Comparison of ENCODE assay signal across 16 cellular contexts in the genomic region with DNA sequence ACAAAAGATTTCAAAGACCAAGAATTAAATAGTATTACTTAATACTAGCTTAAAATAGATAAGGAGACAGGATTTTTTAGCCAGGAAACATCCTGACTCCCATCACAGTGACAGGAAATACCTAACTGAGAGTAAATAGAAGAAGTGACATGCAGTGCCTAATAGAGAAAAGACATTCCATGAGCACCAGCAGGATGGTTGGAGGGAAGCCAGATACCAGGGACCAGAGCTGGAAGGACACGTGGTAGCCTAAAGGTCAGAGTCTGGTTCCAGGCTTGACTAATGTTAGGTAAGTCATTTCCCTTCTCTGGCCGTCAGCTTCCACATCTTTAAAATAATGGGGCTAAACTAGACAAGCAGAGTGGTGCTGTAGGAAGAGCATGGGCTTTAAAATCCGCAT. TPM values are rescaled to one million over a fixed set of nuclear protein-coding genes. Genes with fewer than 3 reads are reported as not detected.
A peak's percentile ranks its signal among the peaks of the same experiment; 100 is the strongest.
DNase-seq lines count a peak whose midpoint lies in the region; ATAC-seq and TF ChIP-seq lines count a peak whose summit lies in the region.
"Had no signal": no experiment of that assay in that cellular context is flagged by ENCODE, and none has a peak within 500 bp of the region (broad histone marks: within the 10 kb centered on the region; RNA-seq: fewer than 3 reads in every experiment).

No MANE protein-coding gene starts in this region.

- no peak overlapping the region for H2AK5ac ChIP-seq in trophoblast cell (ENCODE audit: low read length)

- peaks cover 2 to 12% of the 10 kb centered on the region in 2 experiments for H3K36me3 ChIP-seq in trophoblast cell (ENCODE audit: control insufficient read depth in 1 of 2, insufficient read depth in 2 of 2, low read length in 2 of 2)

- no peak overlapping the region for H4K8ac ChIP-seq in trophoblast cell (ENCODE audit: low read depth, low read length)

- H3K4me3 ChIP-seq in fibroblast of pulmonary artery (replicated peaks; ENCODE audit: low read depth, low read length) (no peak overlapping the region), trophoblast cell (ENCODE audit: low read depth, low read length) (no peak overlapping the region)
- H3K4me3 ChIP-seq: BLaER1 treated with 17β-estradiol and CSF1 and Interleukin-3, amounts not matched to agents 10 nM and 100 nM; colonic mucosa; PC-9 had no signal

- H3K18ac ChIP-seq in trophoblast cell (ENCODE audit: low read length) = no peak overlapping the region

- no peak overlapping the region for H3K14ac ChIP-seq in trophoblast cell (ENCODE audit: low read length)

- H3K79me1 ChIP-seq in trophoblast cell (ENCODE audit: low read length) = no peaks in the 10 kb centered on the region

- DNase-seq in HT1080 (ENCODE audit: low read depth) (peak; percentile 44), fibroblast of pulmonary artery (ENCODE audit: low read depth) (peak; percentile 44), trophoblast cell (peak in 1 of 2 donors; percentile 64), epidermal melanocyte (ENCODE audit: insufficient read length, low spot score) (no peak)
- DNase-seq in activated CD4-positive, alpha-beta T cell treated with anti-CD3 and anti-CD28 coated beads, Interleukin-2, amount 50 U/mL, for 1 hour = no peak
- DNase-seq: activated CD4-positive, alpha-beta memory T cell treated with anti-CD3 and anti-CD28 coated beads for 36 hours; amygdala; colonic mucosa; erythroblast; H9; NCI-H526 treated with DMSO at 0.1 percent for 48 hours; PC-9 had no signal

- no peaks in the 10 kb centered on the region for H3K79me2 ChIP-seq in trophoblast cell (ENCODE audit: control insufficient read depth, insufficient read depth, low read length, poor library complexity)

- H3K23ac ChIP-seq in trophoblast cell (ENCODE audit: low read length) = no peak overlapping the region

- H3K9me3 ChIP-seq in trophoblast cell (ENCODE audit: insufficient read depth, low read depth, low read length) = no peaks in the 10 kb centered on the region
- H3K9me3 ChIP-seq: BLaER1 treated with 17β-estradiol and CSF1 and Interleukin-3, amounts not matched to agents 10 nM and 100 nM; colonic mucosa had no signal

- H2BK5ac ChIP-seq in trophoblast cell (ENCODE audit: low read depth, low read length, poor library complexity) = no peak overlapping the region

- no peak overlapping the region for H4K12ac ChIP-seq in trophoblast cell (ENCODE audit: low read depth, low read length)

- no CpG with 5 or more reads among the region's 3 CpGs for WGBS in trophoblast cell (ENCODE audit: extremely low coverage, insufficient coverage, insufficient read length)

- no peak overlapping the region for H2BK120ac ChIP-seq in trophoblast cell (ENCODE audit: insufficient read depth, low read length, poor library complexity)

- peak; percentile 67 for ATAC-seq in SK-N-SH treated with all-trans-retinoic acid at 6 μM for 48 hours
- no peak for ATAC-seq in GM21576 (IDR thresholded peaks at IDR 0.05; ENCODE audit: unreplicated experiment)
- ATAC-seq: stimulated activated memory B cell treated with anti-CD40 and anti-IgM and Interleukin-4, amounts not matched to agents 10 μg/mL and 1 μg/mL and 100 μg/mL, for 72 hours had no signal

- H4K91ac ChIP-seq in trophoblast cell (ENCODE audit: low read depth, low read length) = no peak overlapping the region

- H2AFZ ChIP-seq in trophoblast cell (ENCODE audit: insufficient read depth, low read length, poor library complexity) = no peak overlapping the region
- H2AFZ ChIP-seq: PC-9 had no signal

- H3K27ac ChIP-seq in trophoblast cell (ENCODE audit: low read depth, low read length) = peak overlapping the region; percentile 84
- H3K27ac ChIP-seq: BLaER1 treated with 17β-estradiol and CSF1 and Interleukin-3, amounts not matched to agents 10 nM and 100 nM; colonic mucosa; PC-9 had no signal

- no peak overlapping the region for H3K4me2 ChIP-seq in trophoblast cell (ENCODE audit: low read length)
- H3K4me2 ChIP-seq: BLaER1 treated with 17β-estradiol and CSF1 and Interleukin-3, amounts not matched to agents 10 nM and 100 nM; PC-9 had no signal

- no peak overlapping the region for H3K4ac ChIP-seq in trophoblast cell (ENCODE audit: low read depth, low read length)

- no peak overlapping the region for H2BK12ac ChIP-seq in trophoblast cell (ENCODE audit: low read length)

- H3K9ac ChIP-seq in trophoblast cell (ENCODE audit: low read length) = no peak overlapping the region
- H3K9ac ChIP-seq: BLaER1 treated with 17β-estradiol and CSF1 and Interleukin-3, amounts not matched to agents 10 nM and 100 nM had no signal

- TF ChIP-seq CTCF in fibroblast of pulmonary artery (IDR thresholded peaks at IDR 0.05; ENCODE audit: low read length, missing control alignments) = no peak

- peaks cover 10 to 21% of the 10 kb centered on the region in 2 experiments for H3K4me1 ChIP-seq in trophoblast cell (ENCODE audit: control insufficient read depth in 1 of 2, insufficient read depth in 2 of 2, low read length in 2 of 2)
- H3K4me1 ChIP-seq: BLaER1 treated with 17β-estradiol and CSF1 and Interleukin-3, amounts not matched to agents 10 nM and 100 nM; colonic mucosa had no signal

- H3K27me3 ChIP-seq in trophoblast cell (ENCODE audit: insufficient read depth, low read length) = no peaks in the 10 kb centered on the region
- H3K27me3 ChIP-seq: BLaER1 treated with 17β-estradiol and CSF1 and Interleukin-3, amounts not matched to agents 10 nM and 100 nM; colonic mucosa had no signal

TF ChIP-seq in SK-N-SH treated with all-trans-retinoic acid at 6 μM for 48 hours, 23 proteins besides CTCF, POLR2A, EP300 and RAD21:
- TF ChIP-seq ZFP3 (CRISPR knock-in tag; IDR thresholded peaks at IDR 0.05) = 0 out of 2 replicates have a peak, but pooled peaks have one; percentile 21
- no peak for TF ChIP-seq RARB (CRISPR knock-in tag; IDR thresholded peaks at IDR 0.05)
- TF ChIP-seq, protein P1, sequence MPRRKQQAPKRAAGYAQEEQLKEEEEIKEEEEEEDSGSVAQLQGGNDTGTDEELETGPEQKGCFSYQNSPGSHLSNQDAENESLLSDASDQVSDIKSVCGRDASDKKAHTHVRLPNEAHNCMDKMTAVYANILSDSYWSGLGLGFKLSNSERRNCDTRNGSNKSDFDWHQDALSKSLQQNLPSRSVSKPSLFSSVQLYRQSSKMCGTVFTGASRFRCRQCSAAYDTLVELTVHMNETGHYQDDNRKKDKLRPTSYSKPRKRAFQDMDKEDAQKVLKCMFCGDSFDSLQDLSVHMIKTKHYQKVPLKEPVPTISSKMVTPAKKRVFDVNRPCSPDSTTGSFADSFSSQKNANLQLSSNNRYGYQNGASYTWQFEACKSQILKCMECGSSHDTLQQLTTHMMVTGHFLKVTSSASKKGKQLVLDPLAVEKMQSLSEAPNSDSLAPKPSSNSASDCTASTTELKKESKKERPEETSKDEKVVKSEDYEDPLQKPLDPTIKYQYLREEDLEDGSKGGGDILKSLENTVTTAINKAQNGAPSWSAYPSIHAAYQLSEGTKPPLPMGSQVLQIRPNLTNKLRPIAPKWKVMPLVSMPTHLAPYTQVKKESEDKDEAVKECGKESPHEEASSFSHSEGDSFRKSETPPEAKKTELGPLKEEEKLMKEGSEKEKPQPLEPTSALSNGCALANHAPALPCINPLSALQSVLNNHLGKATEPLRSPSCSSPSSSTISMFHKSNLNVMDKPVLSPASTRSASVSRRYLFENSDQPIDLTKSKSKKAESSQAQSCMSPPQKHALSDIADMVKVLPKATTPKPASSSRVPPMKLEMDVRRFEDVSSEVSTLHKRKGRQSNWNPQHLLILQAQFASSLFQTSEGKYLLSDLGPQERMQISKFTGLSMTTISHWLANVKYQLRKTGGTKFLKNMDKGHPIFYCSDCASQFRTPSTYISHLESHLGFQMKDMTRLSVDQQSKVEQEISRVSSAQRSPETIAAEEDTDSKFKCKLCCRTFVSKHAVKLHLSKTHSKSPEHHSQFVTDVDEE (CRISPR knock-in tag; IDR thresholded peaks at IDR 0.05) = no peak
- no peak for TF ChIP-seq ZFP30 (CRISPR knock-in tag; IDR thresholded peaks at IDR 0.05)

RNA-seq across cellular contexts. Expression of a gene that starts 41.6 kb away (rescaled TPM):
- total RNA-seq in HT1080 (2014; rRNA removed; shearing (Covaris generic)) = 52.9 and 65.3 TPM in 2 replicates
- polyA plus RNA-seq in HT1080 (2015; cell fraction: cytosol; rRNA removed) = 29.7 and 32.5 TPM in 2 replicates
- 62.1 and 70.5 TPM in 2 replicates for polyA plus RNA-seq in HT1080 (2015; cell fraction: nucleus; rRNA removed)
- 20.0 and 22.3 TPM in 2 replicates for polyA plus RNA-seq in trophoblast cell (2013)

Comparison
In these comparisons a context has a peak if more than half of its experiments do, and no peak if none do; other contexts are left out.
1. DNase-seq: peak in HT1080 (single experiment) and fibroblast of pulmonary artery (single experiment); none in epidermal melanocyte (single experiment) and activated CD4-positive, alpha-beta T cell treated with anti-CD3 and anti-CD28 coated beads, Interleukin-2, amount 50 U/mL, for 1 hour (single experiment).